In the genomic region with DNA sequence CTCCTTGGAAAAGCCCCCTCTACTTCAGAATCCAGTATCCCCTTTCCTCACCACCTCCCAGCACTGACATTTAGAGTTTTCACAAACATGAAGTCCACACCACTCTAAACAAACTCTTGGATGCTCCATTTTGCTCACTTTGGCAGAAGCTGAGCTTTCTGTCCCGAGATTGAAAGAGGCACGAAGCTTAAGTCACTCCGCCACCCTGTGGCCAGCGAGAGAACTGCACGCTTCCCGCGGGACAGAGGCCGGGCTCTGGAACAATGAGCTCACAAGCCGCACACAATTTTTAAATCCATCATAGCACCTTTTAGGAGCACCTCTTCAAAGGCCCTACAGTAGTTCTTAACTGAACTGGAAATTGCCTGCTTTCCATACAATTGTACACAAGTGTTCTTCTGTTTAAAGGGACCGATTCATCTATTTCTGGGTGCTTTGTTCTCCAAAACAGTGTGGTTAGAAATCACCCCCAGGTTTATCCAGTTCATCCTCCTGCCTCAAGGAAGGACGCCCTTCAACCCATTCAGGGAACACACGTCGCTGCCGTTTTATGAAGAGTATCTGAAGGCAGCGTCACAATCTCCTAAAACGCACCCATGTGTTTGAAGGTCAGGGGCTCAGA, we compare ENCODE assay signal across 8 cellular contexts.
DNase-seq lines count a peak whose midpoint lies in the region; ATAC-seq and TF ChIP-seq lines count a peak whose summit lies in the region.

No MANE protein-coding gene starts in this region.

- no peak overlapping the region for H2AK5ac ChIP-seq in mesendoderm (ENCODE audit: low read length)

- H3K4me1 ChIP-seq in mesendoderm (ENCODE audit: control insufficient read depth, low read depth, low read length), result peaks cover 3% of the 10 kb centered on the region

- H3K4ac ChIP-seq in mesendoderm (ENCODE audit: low read depth, low read length), result no peak overlapping the region

- no peak overlapping the region for H3K27ac ChIP-seq in mesendoderm (ENCODE audit: low read depth, low read length)

- H3K18ac ChIP-seq in mesendoderm (ENCODE audit: low read length), result no peak overlapping the region

- peak; percentile 85 for ATAC-seq in activated CD8-positive, alpha-beta T cell treated with anti-CD3 and anti-CD28 coated beads for 36 hours
- no peak for ATAC-seq in GM18873 (IDR thresholded peaks at IDR 0.05; ENCODE audit: low FRiP score, unreplicated experiment)

- H3K4me3 ChIP-seq in mesendoderm (ENCODE audit: low read length), result no peak overlapping the region

- H2BK120ac ChIP-seq in mesendoderm (ENCODE audit: low read depth, low read length), result no peak overlapping the region

- CTCF ChIA-PET in activated CD8-positive, alpha-beta T cell treated with anti-CD3 and anti-CD28 coated beads for 36 hours (lab: Charles Lee), result interaction anchor here (0.6 to 3.7 kb wide), 52 partner anchors 9 to 1241 kb away, joined by 3 to 25 read pairs (median 4); no protein-coding TSS in a partner anchor

- H3K23ac ChIP-seq in mesendoderm (ENCODE audit: low read length), result no peak overlapping the region

- H3K79me1 ChIP-seq in mesendoderm (ENCODE audit: low read length), result no peaks in the 10 kb centered on the region

- H3K4me1 Mint-ChIP-seq in activated CD8-positive, alpha-beta T cell treated with anti-CD3 and anti-CD28 coated beads for 36 hours (ENCODE audit: low read depth), result peaks cover 3% of the 10 kb centered on the region

- no peak overlapping the region for H4K8ac ChIP-seq in mesendoderm (ENCODE audit: low read depth, low read length)

- TF ChIP-seq CTCF in activated CD8-positive, alpha-beta T cell treated with anti-CD3 and anti-CD28 coated beads for 36 hours (IDR thresholded peaks at IDR 0.05), result peak; percentile 95

- no peaks in the 10 kb centered on the region for H3K79me2 ChIP-seq in mesendoderm (ENCODE audit: control insufficient read depth, insufficient read depth, low read length)

- H3K56ac ChIP-seq in mesendoderm (ENCODE audit: low read length), result no peak overlapping the region

- POLR2A ChIA-PET in activated CD8-positive, alpha-beta T cell treated with anti-CD3 and anti-CD28 coated beads for 36 hours (lab: Charles Lee), result no interaction called here

- H3K9ac ChIP-seq in mesendoderm (ENCODE audit: low read length), result no peak overlapping the region

- H3K9me3 Mint-ChIP-seq in activated CD8-positive, alpha-beta T cell treated with anti-CD3 and anti-CD28 coated beads for 36 hours, result no peaks in the 10 kb centered on the region

- WGBS in mesendoderm (ENCODE audit: extremely low coverage, insufficient coverage, low lambda C conversion rate), result no CpG with 5 or more reads among the region's 16 CpGs

- no peak overlapping the region for H3K4me3 Mint-ChIP-seq in activated CD8-positive, alpha-beta T cell treated with anti-CD3 and anti-CD28 coated beads for 36 hours

- H3K4me2 ChIP-seq in mesendoderm (ENCODE audit: low read length), result no peak overlapping the region

- peak; percentile 44 for DNase-seq in GM04504 (ENCODE audit: low read depth)
- peak; percentile 66 for DNase-seq in HK-2 (ENCODE audit: unreplicated experiment)
- peak; percentile 86 for DNase-seq in NCI-H82 (lab: John Stamatoyannopoulos, UW)
- peak; percentile 84 for DNase-seq in activated CD8-positive, alpha-beta T cell treated with anti-CD3 and anti-CD28 coated beads for 36 hours
- DNase-seq in effector CD8-positive, alpha-beta T cell (lab: John Stamatoyannopoulos, UW), result peak; percentile 46
- peak; percentile 78 for DNase-seq in mesendoderm
- peak; percentile 17 to 39 for DNase-seq in stimulated activated CD8-positive, alpha-beta memory T cell treated with anti-CD3 and anti-CD28 coated beads, Interleukin-15, amount 100 ng/mL, for 4 hours (ENCODE audit: low read depth in 2 of 2)

- H2BK15ac ChIP-seq in mesendoderm (replicated peaks; ENCODE audit: low read depth), result no peak overlapping the region

- no peaks in the 10 kb centered on the region for H3K36me3 ChIP-seq in mesendoderm (ENCODE audit: control insufficient read depth, insufficient read depth, low read length)

- H3K27me3 ChIP-seq in mesendoderm (ENCODE audit: insufficient read depth, low read length, poor library complexity), result no peaks in the 10 kb centered on the region

- no peaks in the 10 kb centered on the region for H3K36me3 Mint-ChIP-seq in activated CD8-positive, alpha-beta T cell treated with anti-CD3 and anti-CD28 coated beads for 36 hours (ENCODE audit: low read depth)

- H2BK5ac ChIP-seq in mesendoderm (ENCODE audit: low read length), result no peak overlapping the region

- intact Hi-C loops in activated CD8-positive, alpha-beta T cell treated with anti-CD3 and anti-CD28 coated beads for 36 hours (cut with micrococcal nuclease), result no loop called here

- H3K27me3 Mint-ChIP-seq in activated CD8-positive, alpha-beta T cell treated with anti-CD3 and anti-CD28 coated beads for 36 hours, result peaks cover 19% of the 10 kb centered on the region

- H3K27ac Mint-ChIP-seq in activated CD8-positive, alpha-beta T cell treated with anti-CD3 and anti-CD28 coated beads for 36 hours, result no peak overlapping the region

- H4K5ac ChIP-seq in mesendoderm (ENCODE audit: low read length), result no peak overlapping the region

Comparison
In these comparisons a context has a peak if more than half of its experiments do, and no peak if none do; other contexts are left out.
1. DNase-seq: peak in every context shown above with its lines; median percentile 86 in NCI-H82; 84 in activated CD8-positive, alpha-beta T cell treated with anti-CD3 and anti-CD28 coated beads for 36 hours; 78 in mesendoderm; 66 in HK-2; 46 in effector CD8-positive, alpha-beta T cell; 44 in GM04504; 28 in stimulated activated CD8-positive, alpha-beta memory T cell treated with anti-CD3 and anti-CD28 coated beads, Interleukin-15, amount 100 ng/mL, for 4 hours.